Comparison of ENCODE assay signal across 17 cellular contexts in genomic region chr16:11029948-11030347, GRCh38.
"Had no signal": no experiment of that assay in that cellular context is flagged by ENCODE, and none has a peak within 500 bp of the region (broad histone marks: within the 10 kb centered on the region; RNA-seq: fewer than 3 reads in every experiment).

No MANE protein-coding gene starts in this region.

- H3K4me3 ChIP-seq: esophagus muscularis mucosa, gastrocnemius medialis, heart right ventricle, left lung, mucosa of descending colon, thyroid gland had no signal

- H3K27ac Mint-ChIP-seq: activated CD8-positive, alpha-beta T cell treated with anti-CD3 and anti-CD28 coated beads, Interleukin-2, amount 10 ng/mL, durations not matched to agents 7 days and 5 days; natural killer cell; WTC11 had no signal

- H3K4me3 Mint-ChIP-seq: activated CD8-positive, alpha-beta T cell treated with anti-CD3 and anti-CD28 coated beads, Interleukin-2, amount 10 ng/mL, durations not matched to agents 7 days and 5 days; natural killer cell; WTC11 had no signal

- DNase-seq: activated CD4-positive, alpha-beta T cell treated with anti-CD3 and anti-CD28 coated beads for 4 hours; activated CD8-positive, alpha-beta memory T cell treated with anti-CD3 and anti-CD28 coated beads, Interleukin-2, amount 50 U/mL, for 4 hours; activated CD8-positive, alpha-beta T cell treated with anti-CD3 and anti-CD28 coated beads, Interleukin-2, amount 10 ng/mL, durations not matched to agents 7 days and 5 days; activated naive CD4-positive, alpha-beta T cell; gastrocnemius medialis; heart right ventricle; islet precursor cell; left lung; mammary epithelial cell; mucosa of descending colon; natural killer cell; stimulated activated CD4-positive, alpha-beta T cell treated with anti-CD3 and anti-CD28 coated beads, Interleukin-12 subunit alpha, Interleukin-12 subunit beta, amount 100 ng/mL, for 4 hours; stimulated activated CD4-positive, alpha-beta T cell treated with anti-CD3 and anti-CD28 coated beads, Interleukin-2, amount 100 ng/mL, for 24 hours; SW 1271; thyroid gland had no signal

- ATAC-seq: activated CD8-positive, alpha-beta T cell treated with anti-CD3 and anti-CD28 coated beads, Interleukin-2, amount 10 ng/mL, durations not matched to agents 7 days and 5 days; gastrocnemius medialis; heart right ventricle; left lung; mucosa of descending colon; natural killer cell; WTC11 had no signal
